Comparison of ENCODE assay signal across 24 cellular contexts in genomic region chr4:153799708-153800074, GRCh38. TPM values are rescaled to one million over a fixed set of nuclear protein-coding genes. Genes with fewer than 3 reads are reported as not detected.
DNase-seq lines count a peak whose midpoint lies in the region; ATAC-seq and TF ChIP-seq lines count a peak whose summit lies in the region.
"Had no signal": no experiment of that assay in that cellular context is flagged by ENCODE, and none has a peak within 500 bp of the region (broad histone marks: within the 10 kb centered on the region; RNA-seq: fewer than 3 reads in every experiment).

No MANE protein-coding gene starts in this region.

- no peak for TF ChIP-seq CTCF in WERI-Rb-1 (IDR thresholded peaks at IDR 0.05; ENCODE audit: low read depth, low read length)
- no peak for TF ChIP-seq CTCF in left lung (IDR thresholded peaks at IDR 0.05)

- no peak overlapping the region for H3K4me3 ChIP-seq in WERI-Rb-1 (ENCODE audit: low read depth, low read length)
- H3K4me3 ChIP-seq in left lung = no peak overlapping the region
- H3K4me3 ChIP-seq: BLaER1 treated with 17β-estradiol and CSF1 and Interleukin-3, amounts not matched to agents 10 nM and 100 nM had no signal

- H3K4me1 ChIP-seq in left lung = no peaks in the 10 kb centered on the region

- intact Hi-C loops in left lung (cut with DNase I) (no loop called here), Right ventricle myocardium inferior (cut with DNase I) (no loop called here)

- H3K9me3 ChIP-seq in WERI-Rb-1 (ENCODE audit: severe bottlenecking) (no peaks in the 10 kb centered on the region), left lung (no peaks in the 10 kb centered on the region)
- H3K9me3 ChIP-seq: BLaER1 treated with 17β-estradiol and CSF1 and Interleukin-3, amounts not matched to agents 10 nM and 100 nM; SK-N-SH had no signal

- ATAC-seq in left lung (peak; percentile 41), Right ventricle myocardium inferior (no peak), GM21786 (IDR thresholded peaks at IDR 0.05; ENCODE audit: unreplicated experiment) (no peak), GM19463 (IDR thresholded peaks at IDR 0.05; ENCODE audit: unreplicated experiment) (no peak)
- ATAC-seq: Panc1 had no signal

- H3K36me3 ChIP-seq in WERI-Rb-1 = no peaks in the 10 kb centered on the region
- no peaks in the 10 kb centered on the region for H3K36me3 ChIP-seq in left lung
- H3K36me3 ChIP-seq: BLaER1 treated with 17β-estradiol and CSF1 and Interleukin-3, amounts not matched to agents 10 nM and 100 nM had no signal

- peak overlapping the region; percentile 2; the same call in 1 of the 2 replicates for H3K27ac ChIP-seq in WERI-Rb-1
- H3K27ac ChIP-seq in left lung = no peak overlapping the region
- H3K27ac ChIP-seq: 22Rv1; BLaER1 treated with 17β-estradiol and CSF1 and Interleukin-3, amounts not matched to agents 10 nM and 100 nM had no signal

- DNase-seq in NCI-H2227 (lab: John Stamatoyannopoulos, UW; ENCODE audit: unreplicated experiment) (peak; percentile 2), NCI-H2227 treated with DMSO at 0.1 percent for 48 hours (lab: John Stamatoyannopoulos, UW) (no peak), WERI-Rb-1 (no peak), left lung (no peak), Right ventricle myocardium inferior (ENCODE audit: missing footprints) (no peak), NCI-H1105 (lab: John Stamatoyannopoulos, UW) (no peak)
- DNase-seq: CD8-positive, alpha-beta memory T cell; DMS79 treated with DMSO at 0.1 percent for 48 hours; GOT3; KBM-7; MV-4-11; NCI-H1417 treated with DMSO at 0.1 percent for 48 hours; NCI-H1930; NCI-H2171 treated with DMSO at 0.1 percent for 48 hours; NCI-H510A; NCI-H774; Right ventricle myocardium superior; SK-N-SH had no signal

- no peaks in the 10 kb centered on the region for H3K27me3 ChIP-seq in WERI-Rb-1 (ENCODE audit: insufficient read depth, low read depth, severe bottlenecking)
- H3K27me3 ChIP-seq in left lung = peaks cover 0 to 47% of the 10 kb centered on the region in 2 donors

RNA-seq across cellular contexts. Expression of gene SFRP2, which starts 10.8 kb away (rescaled TPM):
- total RNA-seq in left lung (10 to 100 TPM; 64.4 to 73.9 TPM), Right ventricle myocardium inferior (not detected)
- total RNA-seq: G401, Right ventricle myocardium superior had no signal

RNA-seq across cellular contexts. Expression of gene RNF175, which starts 39.9 kb away (rescaled TPM):
- under 1 TPM in 1 of 2 donors, not detected in 1; 0.23 TPM for total RNA-seq in left lung
- total RNA-seq in Right ventricle myocardium inferior = 0.30 TPM
- total RNA-seq: CD8-positive, alpha-beta memory T cell; G401 had no signal

Comparison
In these comparisons a context has a peak if more than half of its experiments do, and no peak if none do; other contexts are left out.
1. RNA of gene SFRP2, which starts 10.8 kb away (total RNA-seq): 64.4 to 73.9 TPM in left lung; not detected in Right ventricle myocardium inferior (single experiment); every median in the first group is over 10 times any median in the second.